1 cellular context compared by ENCODE assay signal in genomic region chr12:124923906-124924734, GRCh38.
TF ChIP-seq lines count a peak whose summit lies in the region.

No MANE protein-coding gene starts in this region.

TF ChIP-seq in A549, 52 proteins besides CTCF, POLR2A, EP300 and RAD21 (continued from another document):
- TF ChIP-seq BCL3 (IDR thresholded peaks at IDR 0.05), result no peak
- no peak for TF ChIP-seq SREBF2 (IDR thresholded peaks at IDR 0.05)
- no peak for TF ChIP-seq KDM1A (IDR thresholded peaks at IDR 0.05; ENCODE audit: low read depth)
- TF ChIP-seq SMC3 (IDR thresholded peaks at IDR 0.05), result no peak
- no peak for TF ChIP-seq NPAS2 (CRISPR knock-in tag; IDR thresholded peaks at IDR 0.05; ENCODE audit: borderline replicate concordance)
- no peak for TF ChIP-seq CBX8 (IDR thresholded peaks at IDR 0.05)
- TF ChIP-seq HES2 (IDR thresholded peaks at IDR 0.05), result 0 out of 2 replicates have a peak, but pooled peaks have one; percentile 48
